1 cellular context compared by ENCODE assay signal in genomic region chr20:10137533-10137932, GRCh38.
TF ChIP-seq lines count a peak whose summit lies in the region.

No MANE protein-coding gene starts in this region.

TF ChIP-seq in H1, 55 proteins besides CTCF, POLR2A, EP300 and RAD21 (continued from another document):
- TF ChIP-seq CHD7 (IDR thresholded peaks at IDR 0.05; ENCODE audit: insufficient replicate concordance, low read length), result no peak
- TF ChIP-seq CHD1 (IDR thresholded peaks at IDR 0.05; ENCODE audit: low read depth, low read length), result no peak
